In genomic region chrX:132208422-132208821, GRCh38 we compare ENCODE assay signal across 19 cellular contexts.
"Had no signal": no experiment of that assay in that cellular context is flagged by ENCODE, and none has a peak within 500 bp of the region (broad histone marks: within the 10 kb centered on the region; RNA-seq: fewer than 3 reads in every experiment).

No MANE protein-coding gene starts in this region.

- H3K27me3 ChIP-seq: Peyer's patch had no signal

- H3K36me3 ChIP-seq: Peyer's patch had no signal

- H3K9me3 ChIP-seq: Peyer's patch had no signal

- H3K27ac ChIP-seq: Peyer's patch, VCaP had no signal

- FAIRE-seq: K562 had no signal

- H3K4me1 ChIP-seq: Peyer's patch had no signal

- DNase-seq: activated CD4-positive, alpha-beta T cell treated with anti-CD3 and anti-CD28 coated beads for 36 hours; activated CD8-positive, alpha-beta memory T cell treated with anti-CD3 and anti-CD28 coated beads, Interleukin-2, amount 50 U/mL, for 48 hours; activated CD8-positive, alpha-beta T cell treated with anti-CD3 and anti-CD28 coated beads for 36 hours; activated naive CD8-positive, alpha-beta T cell treated with anti-CD3 and anti-CD28 coated beads, Interleukin-2, amount 50 U/mL, for 24 hours; activated T-cell treated with anti-CD3 and anti-CD28 coated beads, Interleukin-2, amount 50 U/mL, for 1 hour; amniotic stem cell; Karpas-422; NCI-H1048; NCI-H146; NCI-H187 treated with DMSO at 0.1 percent for 48 hours; NCI-H2081 treated with DMSO at 0.1 percent for 48 hours; NCI-H446; NCI-H524; Peyer's patch; SHP77 treated with DMSO at 0.1 percent for 48 hours; T-helper 2 cell; T1000 had no signal

- ATAC-seq: activated CD4-positive, alpha-beta T cell treated with anti-CD3 and anti-CD28 coated beads for 36 hours; activated CD8-positive, alpha-beta T cell treated with anti-CD3 and anti-CD28 coated beads for 36 hours; activated naive CD8-positive, alpha-beta T cell treated with anti-CD3 and anti-CD28 coated beads, Interleukin-2, amount 50 U/mL, for 24 hours; K562 had no signal

- H3K4me3 ChIP-seq: K562, Peyer's patch had no signal
